In the genomic region with DNA sequence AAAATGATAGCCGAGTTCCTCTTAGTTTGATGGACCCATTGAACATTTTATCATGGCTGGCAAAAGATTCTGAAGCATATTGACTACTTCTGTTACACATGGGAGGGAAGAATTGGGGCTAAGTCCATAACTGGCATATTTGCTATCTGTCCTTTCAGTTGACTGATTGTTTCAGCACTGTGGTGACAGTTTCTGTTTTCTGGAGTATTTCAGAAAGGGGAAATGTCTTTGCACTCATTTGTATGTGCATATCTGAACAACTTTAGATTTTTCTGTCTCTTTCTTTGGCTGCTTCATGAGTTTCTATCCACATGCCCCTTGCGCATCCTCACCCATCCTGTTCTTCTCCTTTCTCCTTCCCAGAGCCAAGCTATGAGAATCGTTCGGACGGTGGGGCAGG, we compare ENCODE assay signal across 27 cellular contexts. TPM values are rescaled to one million over a fixed set of nuclear protein-coding genes. Genes with fewer than 3 reads are reported as not detected.
DNase-seq lines count a peak whose midpoint lies in the region; ATAC-seq, FAIRE-seq and TF ChIP-seq lines count a peak whose summit lies in the region.
"Had no signal": no experiment of that assay in that cellular context is flagged by ENCODE, and none has a peak within 500 bp of the region (broad histone marks: within the 10 kb centered on the region; RNA-seq: fewer than 3 reads in every experiment).

No MANE protein-coding gene starts in this region.

- no peaks in the 10 kb centered on the region for H3K36me3 Mint-ChIP-seq in activated CD8-positive, alpha-beta T cell treated with anti-CD3 and anti-CD28 coated beads, Interleukin-2, amount 10 ng/mL, durations not matched to agents 7 days and 5 days (ENCODE audit: low read depth)

- H3K27me3 ChIP-seq in HL-60 (ENCODE audit: insufficient read depth, poor library complexity, severe bottlenecking): no peaks in the 10 kb centered on the region
- H3K27me3 ChIP-seq in K562 (ENCODE audit: control insufficient read depth in 2 of 2, insufficient read depth in 2 of 2, low read length in 2 of 2): no peaks in the 10 kb centered on the region
- no peaks in the 10 kb centered on the region for H3K27me3 ChIP-seq in neutrophil
- H3K27me3 ChIP-seq: BE2C; BLaER1 treated with 17β-estradiol and CSF1 and Interleukin-3, amounts not matched to agents 10 nM and 100 nM had no signal

- CTCF ChIA-PET in K562 (lab: Yijun Ruan, JAX; ENCODE audit: low intra/inter-chr PET ratio) (no interaction called here), RWPE1 (lab: Yijun Ruan, JAX) (no interaction called here)
- CTCF ChIA-PET in activated CD8-positive, alpha-beta T cell treated with anti-CD3 and anti-CD28 coated beads, Interleukin-2, amount 10 ng/mL, durations not matched to agents 7 days and 5 days (lab: Charles Lee): no interaction called here

- no TSS peak for BruUV-seq in K562 (replicated peaks; lab: Mats Ljungman, UMichigan)

- H2AFZ ChIP-seq in K562 (ENCODE audit: low read depth, low read length): peak overlapping the region; percentile 58

- TF ChIP-seq POLR2A in K562 (conservative IDR thresholded peaks at IDR 0.05): no peak

- no peaks in the 10 kb centered on the region for H3K4me1 Mint-ChIP-seq in activated CD8-positive, alpha-beta T cell treated with anti-CD3 and anti-CD28 coated beads, Interleukin-2, amount 10 ng/mL, durations not matched to agents 7 days and 5 days (ENCODE audit: low read depth)

- H3K27me3 Mint-ChIP-seq in activated CD8-positive, alpha-beta T cell treated with anti-CD3 and anti-CD28 coated beads, Interleukin-2, amount 10 ng/mL, durations not matched to agents 7 days and 5 days (ENCODE audit: low read depth): peaks cover 10% of the 10 kb centered on the region

- ATAC-seq in K562: no peak
- ATAC-seq in activated CD8-positive, alpha-beta T cell treated with anti-CD3 and anti-CD28 coated beads, Interleukin-2, amount 10 ng/mL, durations not matched to agents 7 days and 5 days: no peak
- ATAC-seq: A549 had no signal

- no peak for TF ChIP-seq EP300 in K562 (IDR thresholded peaks at IDR 0.05; ENCODE audit: low read length)

- no peaks in the 10 kb centered on the region for H4K20me1 ChIP-seq in K562 (replicated peaks; ENCODE audit: control insufficient read depth, insufficient read depth, low read length)
- H4K20me1 ChIP-seq: BLaER1 treated with 17β-estradiol and CSF1 and Interleukin-3, amounts not matched to agents 10 nM and 100 nM had no signal

- no peaks in the 10 kb centered on the region for H3K9me3 Mint-ChIP-seq in activated CD8-positive, alpha-beta T cell treated with anti-CD3 and anti-CD28 coated beads, Interleukin-2, amount 10 ng/mL, durations not matched to agents 7 days and 5 days (ENCODE audit: insufficient read depth)
- H3K9me3 Mint-ChIP-seq: CD14-positive monocyte; CD4-positive, alpha-beta T cell; HFFc6 had no signal

- H3K9me1 ChIP-seq in K562 (ENCODE audit: control insufficient read depth, insufficient read depth, low read length): no peaks in the 10 kb centered on the region

- H3K9me3 ChIP-seq in K562 (replicated peaks; ENCODE audit: control insufficient read depth, insufficient read depth, low read depth, low read length): no peaks in the 10 kb centered on the region
- H3K9me3 ChIP-seq in neutrophil: no peaks in the 10 kb centered on the region
- H3K9me3 ChIP-seq: A549; BE2C; BLaER1 treated with 17β-estradiol and CSF1 and Interleukin-3, amounts not matched to agents 10 nM and 100 nM; HAP-1 had no signal

- no peak overlapping the region for H3K27ac Mint-ChIP-seq in activated CD8-positive, alpha-beta T cell treated with anti-CD3 and anti-CD28 coated beads, Interleukin-2, amount 10 ng/mL, durations not matched to agents 7 days and 5 days
- H3K27ac Mint-ChIP-seq: CD4-positive, alpha-beta T cell; HFFc6 had no signal

- POLR2A ChIA-PET in K562 (lab: Yijun Ruan, JAX) (interaction anchor here (0.6 to 1.8 kb wide), 3 partner anchors 8 to 17 kb away, joined by 3 to 8 read pairs (median 4); no protein-coding TSS in a partner anchor), RWPE1 (lab: Yijun Ruan, JAX; ENCODE audit: low non-redundant PET) (no interaction called here)
- POLR2A ChIA-PET in activated CD8-positive, alpha-beta T cell treated with anti-CD3 and anti-CD28 coated beads, Interleukin-2, amount 10 ng/mL, durations not matched to agents 7 days and 5 days (lab: Charles Lee): no interaction called here

- H3K4me3 ChIP-seq in HL-60 (replicated peaks; ENCODE audit: insufficient read depth, low read length) (no peak overlapping the region), K562 (no peak overlapping the region), neutrophil (ENCODE audit: low read depth in 1 of 2, low read length in 1 of 2) (no peak overlapping the region)
- H3K4me3 ChIP-seq: A549; BLaER1 treated with 17β-estradiol and CSF1 and Interleukin-3, amounts not matched to agents 10 nM and 100 nM; HAP-1 had no signal

- no peak for TF ChIP-seq RAD21 in K562 (CRISPR knock-in tag; conservative IDR thresholded peaks at IDR 0.05 in 1 of 2, IDR thresholded peaks at IDR 0.05 in 1 of 2)

- H3K36me3 ChIP-seq in K562 (ENCODE audit: control insufficient read depth, insufficient read depth, low read length) (no peaks in the 10 kb centered on the region), neutrophil (no peaks in the 10 kb centered on the region)
- H3K36me3 ChIP-seq: BE2C; BLaER1 treated with 17β-estradiol and CSF1 and Interleukin-3, amounts not matched to agents 10 nM and 100 nM; HAP-1 had no signal

- in situ Hi-C loops in K562 (cut with MboI): no loop called here

- no peak overlapping the region for H3K4me3 Mint-ChIP-seq in activated CD8-positive, alpha-beta T cell treated with anti-CD3 and anti-CD28 coated beads, Interleukin-2, amount 10 ng/mL, durations not matched to agents 7 days and 5 days
- H3K4me3 Mint-ChIP-seq: CD14-positive monocyte; CD4-positive, alpha-beta T cell; HFFc6 had no signal

- DNase-seq in HL-60 (ENCODE audit: low read depth in 1 of 2, low spot score in 1 of 2) (peak in 1 of 2 experiments; percentile 23), OCI-M1 (lab: John Stamatoyannopoulos, UW) (peak; percentile 27), K562 (ENCODE audit: extremely low read depth in 1 of 4, low spot score in 3 of 4) (no peak), DMS53 treated with DMSO at 0.1 percent for 48 hours (lab: John Stamatoyannopoulos, UW; ENCODE audit: unreplicated experiment) (no peak), RWPE1 (ENCODE audit: low spot score) (no peak)
- DNase-seq in activated CD8-positive, alpha-beta T cell treated with anti-CD3 and anti-CD28 coated beads, Interleukin-2, amount 10 ng/mL, durations not matched to agents 7 days and 5 days: no peak
- DNase-seq: 8988T; ACHN; AML-193; BE2C; CD4-positive, alpha-beta T cell; COR-L47; DMS153; DMS79; GF-D8; GOT3; HFFc6 had no signal

- no peak for FAIRE-seq in K562 (lab: Jason Lieb, UNC)
- FAIRE-seq: A549, GM12891, GM18507, H54 had no signal

- intact Hi-C loops in K562 (cut with micrococcal nuclease): loop anchor here (5.0 kb wide), 1 partner anchor 51 kb away; no protein-coding TSS in a partner anchor

- TF ChIP-seq CTCF in HL-60 (IDR thresholded peaks at IDR 0.05; ENCODE audit: insufficient read depth, low read length): no peak
- no peak for TF ChIP-seq CTCF in K562 (IDR thresholded peaks at IDR 0.05 in 2 of 3, conservative IDR thresholded peaks at IDR 0.05 in 1 of 3; ENCODE audit: insufficient read depth in 2 of 3, low read depth in 1 of 3, low read length in 3 of 3)
- TF ChIP-seq CTCF in neutrophil (IDR thresholded peaks at IDR 0.05): no peak
- TF ChIP-seq CTCF in RWPE1 (conservative IDR thresholded peaks at IDR 0.05; ENCODE audit: low read depth): no peak

- H3K27ac ChIP-seq in HL-60 (replicated peaks) (peak overlapping the region; percentile 40), K562 (ENCODE audit: extremely low read depth, low read depth, low read length) (no peak overlapping the region), neutrophil (peak overlapping the region; percentile 47), RWPE1 (no peak overlapping the region)
- H3K27ac ChIP-seq: A549; BLaER1 treated with 17β-estradiol and CSF1 and Interleukin-3, amounts not matched to agents 10 nM and 100 nM had no signal

- no peak overlapping the region for H3K4me2 ChIP-seq in K562 (ENCODE audit: insufficient read depth, low read length)
- H3K4me2 ChIP-seq: A549; BLaER1 treated with 17β-estradiol and CSF1 and Interleukin-3, amounts not matched to agents 10 nM and 100 nM had no signal

- 0 out of 4 replicates have a peak overlapping the region, but pooled peaks of 1 of the 2 experiments have one; percentile 18 for H3K9ac ChIP-seq in K562 (ENCODE audit: insufficient read depth in 1 of 2, low read depth in 2 of 2, low read length in 2 of 2)
- H3K9ac ChIP-seq: BLaER1 treated with 17β-estradiol and CSF1 and Interleukin-3, amounts not matched to agents 10 nM and 100 nM had no signal

- 50% methylated on average over 2 of the region's 5 CpGs for WGBS in K562 (ENCODE audit: insufficient coverage, low coverage, missing lambda C conversion rate)

- no peaks in the 10 kb centered on the region; a peak in 1 of 5 replicates for H3K4me1 ChIP-seq in K562 (replicated peaks in 1 of 2; ENCODE audit: control insufficient read depth in 2 of 2, insufficient read depth in 2 of 2, low read length in 2 of 2)
- H3K4me1 ChIP-seq in neutrophil (ENCODE audit: control insufficient read depth in 1 of 2, insufficient read depth in 1 of 2, low read depth in 1 of 2, low read length in 1 of 2): peaks cover 14 to 15% of the 10 kb centered on the region in 2 experiments
- H3K4me1 ChIP-seq: A549; BE2C; BLaER1 treated with 17β-estradiol and CSF1 and Interleukin-3, amounts not matched to agents 10 nM and 100 nM had no signal

- H3K79me2 ChIP-seq in K562 (ENCODE audit: control insufficient read depth, insufficient read depth, low read length): no peaks in the 10 kb centered on the region

RNA-seq across cellular contexts. Expression of a gene that starts 33.2 kb away (rescaled TPM):
- not detected in 2 replicates for total RNA-seq in K562 (2011; cell fraction: chromatin; rRNA removed; ENCODE audit: low replicate concordance)
- total RNA-seq in K562 (2011; cell fraction: nucleolus; rRNA removed): not detected in 2 replicates
- total RNA-seq in K562 (2011; cell fraction: nucleoplasm; rRNA removed): not detected in 2 replicates
- total RNA-seq in K562 (2014; rRNA removed) (not detected in 2 replicates), K562 (2014; rRNA removed; fragmentation: Illumina TruSeq; extraction: Trizol) (not detected in 2 replicates), K562 (2015; rRNA removed; fragmentation: Illumina TruSeq; extraction: Trizol) (not detected in 2 replicates), K562 (2021) (not detected in 2 replicates)
- polyA plus RNA-seq in K562 (2011; rRNA removed) (0.04 TPM in 2 replicates), K562 (2014; fragmentation: Illumina TruSeq; extraction: Trizol) (not detected in 2 replicates), K562 (2014; fragmentation: Nextera tagmentation; extraction: Ambion mirVana) (under 1 TPM in 1 of 2 experiments, not detected in 1; 0.11 TPM), K562 (2014; rRNA removed) (not detected in 2 replicates)
- polyA plus RNA-seq in K562 (2011; cell fraction: cytosol; rRNA removed): 0.03 TPM in 1 of 2 replicates, not detected in the other
- polyA plus RNA-seq in K562 (2011; cell fraction: nucleus; rRNA removed): 0.14 TPM in 1 of 2 replicates, not detected in the other
- 0.15 TPM in 1 of 2 replicates, not detected in the other for polyA plus RNA-seq in K562 (2012)
- polyA minus RNA-seq in K562 (2011; rRNA and poly(A)+ RNA removed): not detected in 2 replicates
- not detected in 2 replicates for polyA minus RNA-seq in K562 (2011; cell fraction: cytosol; rRNA and poly(A)+ RNA removed)
- not detected in 2 replicates for polyA minus RNA-seq in K562 (2011; cell fraction: nucleus; rRNA and poly(A)+ RNA removed)
- not detected for total RNA-seq in activated CD8-positive, alpha-beta T cell treated with anti-CD3 and anti-CD28 coated beads, Interleukin-2, amount 10 ng/mL, durations not matched to agents 7 days and 5 days
- total RNA-seq: CD4-positive, alpha-beta T cell; Daoy; G401; HFFc6 had no signal
- polyA plus RNA-seq: A549, CD14-positive monocyte had no signal

RNA-seq across cellular contexts. Expression of a gene that starts 38.1 kb away (rescaled TPM):
- 1.0 and 2.1 TPM in 2 replicates for total RNA-seq in K562 (2011; cell fraction: chromatin; rRNA removed; ENCODE audit: low replicate concordance)
- total RNA-seq in K562 (2011; cell fraction: nucleolus; rRNA removed): 0.92 and 1.2 TPM in 2 replicates
- 1.6 and 1.9 TPM in 2 replicates for total RNA-seq in K562 (2011; cell fraction: nucleoplasm; rRNA removed)
- total RNA-seq in K562 (2014; rRNA removed) (0.36 and 0.37 TPM in 2 replicates), K562 (2014; rRNA removed; fragmentation: Illumina TruSeq; extraction: Trizol) (0.47 and 0.64 TPM in 2 replicates), K562 (2015; rRNA removed; fragmentation: Illumina TruSeq; extraction: Trizol) (0.33 and 0.53 TPM in 2 replicates), K562 (2021) (1.4 and 1.6 TPM in 2 replicates)
- polyA plus RNA-seq in K562 (2011; rRNA removed) (0.81 and 1.4 TPM in 2 replicates), K562 (2014; fragmentation: Illumina TruSeq; extraction: Trizol) (1.2 and 1.3 TPM in 2 replicates), K562 (2014; fragmentation: Nextera tagmentation; extraction: Ambion mirVana) (under 1 TPM; 0.10 to 0.20 TPM), K562 (2014; rRNA removed) (0.56 and 0.88 TPM in 2 replicates)
- polyA plus RNA-seq in K562 (2011; cell fraction: cytosol; rRNA removed): 0.97 and 1.4 TPM in 2 replicates
- 1.9 and 2.6 TPM in 2 replicates for polyA plus RNA-seq in K562 (2011; cell fraction: nucleus; rRNA removed)
- polyA plus RNA-seq in K562 (2012): 1.2 and 1.6 TPM in 2 replicates
- 0.70 and 1.4 TPM in 2 replicates for polyA minus RNA-seq in K562 (2011; rRNA and poly(A)+ RNA removed)
- polyA minus RNA-seq in K562 (2011; cell fraction: cytosol; rRNA and poly(A)+ RNA removed): 0.57 and 2.2 TPM in 2 replicates
- polyA minus RNA-seq in K562 (2011; cell fraction: nucleus; rRNA and poly(A)+ RNA removed): 0.67 and 1.4 TPM in 2 replicates
- total RNA-seq in activated CD8-positive, alpha-beta T cell treated with anti-CD3 and anti-CD28 coated beads, Interleukin-2, amount 10 ng/mL, durations not matched to agents 7 days and 5 days: not detected
- total RNA-seq: CD4-positive, alpha-beta T cell had no signal

Comparison
In these comparisons a context has a peak if more than half of its experiments do, and no peak if none do; other contexts are left out.
1. H3K27ac ChIP-seq: peak in HL-60 (single experiment) and neutrophil (single experiment); none in K562 (single experiment) and RWPE1 (single experiment).